ENCODE assay signal across 16 cellular contexts in genomic region chr11:2553886-2554285, GRCh38.
DNase-seq lines count a peak whose midpoint lies in the region; ATAC-seq and TF ChIP-seq lines count a peak whose summit lies in the region.
"Had no signal": no experiment of that assay in that cellular context is flagged by ENCODE, and none has a peak within 500 bp of the region (broad histone marks: within the 10 kb centered on the region; RNA-seq: fewer than 3 reads in every experiment).

No MANE protein-coding gene starts in this region.

- H3K27me3 ChIP-seq in Loucy (ENCODE audit: insufficient read depth, low read length, poor library complexity, severe bottlenecking): no peaks in the 10 kb centered on the region
- H3K27me3 ChIP-seq: BE2C had no signal

- H3K9me2 ChIP-seq in Loucy (replicated peaks; ENCODE audit: low read depth, low read length): no peaks in the 10 kb centered on the region

- peaks cover 2% of the 10 kb centered on the region for H3K4me1 ChIP-seq in Loucy (ENCODE audit: insufficient read depth, low read length, poor library complexity, severe bottlenecking)
- H3K4me1 ChIP-seq: BE2C had no signal

- H3K4me3 ChIP-seq in Loucy (ENCODE audit: low read length, poor library complexity, severe bottlenecking): no peak overlapping the region
- H3K4me3 ChIP-seq: SK-N-MC had no signal

- peak; percentile 5 for DNase-seq in CD14-positive monocyte (ENCODE audit: low spot score)
- DNase-seq in left lobe of liver (ENCODE audit: low spot score): peak; percentile 83
- peak; percentile 30 for DNase-seq in posterior vena cava (ENCODE audit: low spot score)
- DNase-seq in LoVo (ENCODE audit: low spot score): no peak
- DNase-seq: BE2C, Karpas-422, MV-4-11, NCI-H1436, NCI-H2029 treated with DMSO at 0.1 percent for 48 hours, NCI-H226, NCI-H526 treated with DMSO at 0.1 percent for 48 hours, PC-3 had no signal

- H4K20me1 ChIP-seq in Loucy (ENCODE audit: insufficient read depth, low read length, poor library complexity, severe bottlenecking): no peaks in the 10 kb centered on the region

- peaks cover 12 to 24% of the 10 kb centered on the region in 2 donors for H3K36me3 Mint-ChIP-seq in CD14-positive monocyte

- peaks cover 17% of the 10 kb centered on the region for H3K4me1 Mint-ChIP-seq in CD14-positive monocyte

- H3K36me3 ChIP-seq in Loucy (ENCODE audit: insufficient read depth, low read length): no peaks in the 10 kb centered on the region
- H3K36me3 ChIP-seq: BE2C had no signal

- H2AFZ ChIP-seq in Loucy (ENCODE audit: low read length): no peak overlapping the region

- H3K27me3 Mint-ChIP-seq in CD14-positive monocyte (ENCODE audit: low read depth in 3 of 3): peaks cover 0 to 4% (median 3%) of the 10 kb centered on the region in 3 donors

- ATAC-seq in left lobe of liver (peak; percentile 76), GM18870 (IDR thresholded peaks at IDR 0.05; ENCODE audit: unreplicated experiment) (no peak), GM18519 (IDR thresholded peaks at IDR 0.05; ENCODE audit: low FRiP score, unreplicated experiment) (no peak)
- ATAC-seq: PC-3 had no signal

- no peak overlapping the region for H3K27ac Mint-ChIP-seq in CD14-positive monocyte

- H3F3A ChIP-seq in Loucy (ENCODE audit: low read depth): no peaks in the 10 kb centered on the region

- intact Hi-C loops in CD14-positive monocyte (cut with micrococcal nuclease) (no loop called here), posterior vena cava (cut with DNase I) (loop anchor here in 1 of 2 donors (2.0 kb wide), 1 partner anchor 53 kb away; no protein-coding TSS in a partner anchor)

- no peak overlapping the region for H3K9ac ChIP-seq in Loucy (ENCODE audit: low read depth, low read length, poor library complexity, severe bottlenecking)

- H3K79me2 ChIP-seq in Loucy (ENCODE audit: insufficient read depth, low read length): no peaks in the 10 kb centered on the region

- no peak overlapping the region for H3K4me3 Mint-ChIP-seq in CD14-positive monocyte

- no peaks in the 10 kb centered on the region for H3K9me3 ChIP-seq in Loucy (ENCODE audit: insufficient read depth, low read depth, low read length)
- H3K9me3 ChIP-seq: BE2C had no signal

- no peak overlapping the region for H3K4me2 ChIP-seq in Loucy (ENCODE audit: low read depth, low read length, poor library complexity, severe bottlenecking)

- TF ChIP-seq CTCF in CD14-positive monocyte (IDR thresholded peaks at IDR 0.05) (no peak), Loucy (conservative IDR thresholded peaks at IDR 0.05; ENCODE audit: low read length) (peak; percentile 24)

- peaks cover 0 to 11% (median 3%) of the 10 kb centered on the region in 7 donors for H3K9me3 Mint-ChIP-seq in CD14-positive monocyte
